Comparison of ENCODE assay signal across 2 cellular contexts in the genomic region with DNA sequence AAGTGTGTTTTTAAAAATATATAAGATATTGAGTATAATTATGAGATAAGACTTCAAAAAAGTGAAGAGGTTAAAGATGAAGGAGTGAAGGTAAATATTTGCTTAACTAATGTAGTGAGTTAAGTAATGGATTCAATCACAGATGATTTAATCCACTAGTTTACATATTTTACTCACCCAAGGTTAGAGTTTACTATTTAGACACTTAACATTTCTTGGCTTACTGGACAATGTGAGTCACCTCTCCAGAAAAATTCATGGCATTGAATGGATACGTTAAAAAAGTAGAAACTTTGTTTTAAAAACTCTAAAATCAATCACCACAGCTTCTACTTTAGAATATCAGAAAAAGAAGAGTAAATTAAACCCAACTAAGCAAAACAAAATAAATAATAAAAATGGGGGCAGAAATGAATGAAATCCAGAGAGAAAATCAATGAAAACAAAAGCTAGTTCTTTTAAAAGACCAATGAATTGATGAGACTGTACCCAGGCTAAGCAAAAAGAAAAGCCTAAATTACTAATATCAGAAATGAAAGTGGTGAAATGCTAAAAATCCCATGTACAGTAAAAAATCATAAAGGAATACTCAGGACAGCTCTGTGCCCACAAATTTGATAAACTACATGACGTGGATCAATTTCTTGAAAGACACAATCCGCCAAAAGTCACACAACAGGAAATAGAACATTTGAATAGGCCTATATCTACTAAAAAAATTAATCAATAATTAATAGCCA.
TF ChIP-seq lines count a peak whose summit lies in the region.

No MANE protein-coding gene starts in this region.

TF ChIP-seq in IMR-90, 13 proteins besides CTCF, POLR2A, EP300 and RAD21:
- TF ChIP-seq MXI1 (IDR thresholded peaks at IDR 0.05; ENCODE audit: borderline replicate concordance, low read depth, low read length) (no peak), CHD1 (IDR thresholded peaks at IDR 0.05; ENCODE audit: low read depth, low read length) (no peak), RFX5 (IDR thresholded peaks at IDR 0.05; ENCODE audit: low read depth, low read length) (no peak)

TF ChIP-seq in GM12878, 131 proteins besides CTCF, POLR2A, EP300 and RAD21:
- TF ChIP-seq PBX3 (IDR thresholded peaks at IDR 0.05; ENCODE audit: insufficient replicate concordance, low read depth, low read length) (no peak), JUNB (IDR thresholded peaks at IDR 0.05) (peak; percentile 54), CBFB (IDR thresholded peaks at IDR 0.05; ENCODE audit: low read depth) (no peak), PML (IDR thresholded peaks at IDR 0.05; ENCODE audit: low read length) (no peak), CHD4 (IDR thresholded peaks at IDR 0.05) (no peak), ATF2 (IDR thresholded peaks at IDR 0.05; ENCODE audit: low read length) (0 out of 2 replicates have a peak, but pooled peaks have one; percentile 10), RELB (IDR thresholded peaks at IDR 0.05; ENCODE audit: low read depth) (peak; percentile 35; the same call in 1 of the 2 replicates), RUNX3 (IDR thresholded peaks at IDR 0.05; ENCODE audit: low read length) (peak; percentile 53; the same call in 1 of the 2 replicates), IKZF2 (IDR thresholded peaks at IDR 0.05) (peak; percentile 21 to 43; a peak in 1 of 4 replicates)
